Comparison of ENCODE assay signal across 7 cellular contexts in the genomic region with DNA sequence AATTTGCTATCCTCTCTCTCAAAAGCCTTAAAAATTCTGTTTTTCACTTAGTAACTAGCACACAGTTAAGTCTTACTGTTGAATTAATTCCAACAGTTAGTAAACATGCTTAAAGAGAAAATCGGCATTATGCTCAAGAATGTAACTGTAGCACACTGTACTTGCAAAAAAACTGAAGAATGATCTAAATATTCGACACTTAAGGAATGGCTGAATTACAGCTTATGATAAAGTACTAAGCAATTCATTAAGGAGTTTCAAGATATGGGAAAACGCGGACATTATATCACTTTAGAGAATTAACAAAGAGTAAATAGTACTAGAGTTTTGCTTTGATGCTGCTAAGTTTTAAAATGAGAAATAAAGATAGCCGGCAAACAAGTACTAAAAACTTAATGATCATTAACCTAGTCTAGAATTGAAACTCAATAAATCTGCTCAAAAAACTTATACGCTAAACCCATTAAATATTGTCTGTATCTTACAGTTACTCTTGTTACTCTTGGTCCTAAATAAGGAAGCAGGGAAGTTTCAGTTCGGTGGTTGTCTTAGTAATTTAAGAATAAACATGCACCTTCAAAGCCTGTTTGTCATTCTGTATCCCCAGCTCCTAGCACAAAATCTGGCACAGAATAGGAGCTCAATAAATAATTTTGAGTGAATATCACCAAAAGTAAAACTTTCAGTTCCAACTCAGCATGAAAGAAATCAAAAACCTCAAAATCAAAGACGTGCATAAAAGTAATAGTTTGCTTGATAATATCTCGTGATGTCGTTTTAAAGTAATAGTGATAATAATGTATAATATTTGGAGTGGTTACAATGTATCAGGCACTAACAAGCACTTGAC. TPM values are rescaled to one million over a fixed set of nuclear protein-coding genes. Genes with fewer than 3 reads are reported as not detected.
DNase-seq lines count a peak whose midpoint lies in the region; TF ChIP-seq lines count a peak whose summit lies in the region.

No MANE protein-coding gene starts in this region.

- peaks cover 4 to 14% of the 10 kb centered on the region in 2 donors for H3K4me1 ChIP-seq in duodenal mucosa (ENCODE audit: control insufficient read depth in 1 of 2, insufficient read depth in 2 of 2, low read length in 2 of 2)

- TF ChIP-seq CTCF in neural cell (IDR thresholded peaks at IDR 0.05; ENCODE audit: poor library complexity, severe bottlenecking): no peak

- no peak for TF ChIP-seq RAD21 in neural cell (conservative IDR thresholded peaks at IDR 0.05)

- TF ChIP-seq EP300 in neural cell (conservative IDR thresholded peaks at IDR 0.05; ENCODE audit: poor library complexity, severe bottlenecking): no peak

- H3K4me3 ChIP-seq in H7 (ENCODE audit: insufficient read depth, low read depth, low read length) (peak overlapping the region; percentile 66; the same call in 1 of the 2 replicates), duodenal mucosa (ENCODE audit: low read depth in 1 of 2, low read length in 2 of 2) (peak overlapping the region; percentile 91 to 93), neural cell (ENCODE audit: low read length) (peak overlapping the region; percentile 81)

- H3K9ac ChIP-seq in duodenal mucosa (ENCODE audit: low read depth in 1 of 2, low read length in 2 of 2) (peak overlapping the region; percentile 80 to 83), neural cell (ENCODE audit: low read length) (peak overlapping the region; percentile 92)

- no peaks in the 10 kb centered on the region for H4K20me1 ChIP-seq in neural cell (ENCODE audit: insufficient read depth)

- H3K27me3 ChIP-seq in H7 (ENCODE audit: control insufficient read depth, insufficient read depth, low read length) (no peaks in the 10 kb centered on the region), duodenal mucosa (ENCODE audit: control insufficient read depth in 1 of 2, insufficient read depth in 2 of 2, low read length in 2 of 2) (no peaks in the 10 kb centered on the region), neural cell (ENCODE audit: insufficient read depth, low read depth, low read length) (no peaks in the 10 kb centered on the region)

- H3K27ac ChIP-seq in duodenal mucosa (ENCODE audit: low read depth, low read length) (peak overlapping the region; percentile 92), neural cell (ENCODE audit: low read length) (peak overlapping the region; percentile 95)

- H3K9me2 ChIP-seq in neural cell (ENCODE audit: insufficient read depth, low read length): no peaks in the 10 kb centered on the region

- H3K79me2 ChIP-seq in neural cell (replicated peaks; ENCODE audit: insufficient read depth, low read length): peaks cover 29% of the 10 kb centered on the region

- H3K9me3 ChIP-seq in duodenal mucosa (ENCODE audit: control insufficient read depth in 1 of 2, low read length in 2 of 2): no peaks in the 10 kb centered on the region
- H3K9me3 ChIP-seq in neural cell (ENCODE audit: low read length): no peaks in the 10 kb centered on the region

- DNase-seq in H7: no peak
- DNase-seq in OCI-M1 (lab: John Stamatoyannopoulos, UW): peak; percentile 49
- DNase-seq in T1000 (lab: John Stamatoyannopoulos, UW): no peak
- no peak for DNase-seq in NCI-H1105 treated with DMSO at 0.1 percent for 48 hours (lab: John Stamatoyannopoulos, UW)
- DNase-seq in glomerular visceral epithelial cell (ENCODE audit: extremely low spot score): no peak

- H2AFZ ChIP-seq in neural cell (ENCODE audit: low read depth, low read length): no peak overlapping the region

- H3F3A ChIP-seq in neural cell (ENCODE audit: insufficient read depth, low read length, poor library complexity, severe bottlenecking): peaks cover 4% of the 10 kb centered on the region

- peak overlapping the region; percentile 70 for H3K4me2 ChIP-seq in neural cell (ENCODE audit: low read length)

- H3K36me3 ChIP-seq in H7 (replicated peaks; ENCODE audit: control insufficient read depth, insufficient read depth, low read length) (no peaks in the 10 kb centered on the region), duodenal mucosa (ENCODE audit: control insufficient read depth in 1 of 2, insufficient read depth in 2 of 2, low read length in 2 of 2) (no peaks in the 10 kb centered on the region), neural cell (ENCODE audit: insufficient read depth, low read length) (no peaks in the 10 kb centered on the region)

TF ChIP-seq in neural cell, 6 proteins besides CTCF, POLR2A, EP300 and RAD21:
- no peak for TF ChIP-seq SMC3 (conservative IDR thresholded peaks at IDR 0.05; ENCODE audit: poor library complexity)
- TF ChIP-seq MXI1 (conservative IDR thresholded peaks at IDR 0.05; ENCODE audit: poor library complexity, severe bottlenecking): no peak
- TF ChIP-seq, protein P1, sequence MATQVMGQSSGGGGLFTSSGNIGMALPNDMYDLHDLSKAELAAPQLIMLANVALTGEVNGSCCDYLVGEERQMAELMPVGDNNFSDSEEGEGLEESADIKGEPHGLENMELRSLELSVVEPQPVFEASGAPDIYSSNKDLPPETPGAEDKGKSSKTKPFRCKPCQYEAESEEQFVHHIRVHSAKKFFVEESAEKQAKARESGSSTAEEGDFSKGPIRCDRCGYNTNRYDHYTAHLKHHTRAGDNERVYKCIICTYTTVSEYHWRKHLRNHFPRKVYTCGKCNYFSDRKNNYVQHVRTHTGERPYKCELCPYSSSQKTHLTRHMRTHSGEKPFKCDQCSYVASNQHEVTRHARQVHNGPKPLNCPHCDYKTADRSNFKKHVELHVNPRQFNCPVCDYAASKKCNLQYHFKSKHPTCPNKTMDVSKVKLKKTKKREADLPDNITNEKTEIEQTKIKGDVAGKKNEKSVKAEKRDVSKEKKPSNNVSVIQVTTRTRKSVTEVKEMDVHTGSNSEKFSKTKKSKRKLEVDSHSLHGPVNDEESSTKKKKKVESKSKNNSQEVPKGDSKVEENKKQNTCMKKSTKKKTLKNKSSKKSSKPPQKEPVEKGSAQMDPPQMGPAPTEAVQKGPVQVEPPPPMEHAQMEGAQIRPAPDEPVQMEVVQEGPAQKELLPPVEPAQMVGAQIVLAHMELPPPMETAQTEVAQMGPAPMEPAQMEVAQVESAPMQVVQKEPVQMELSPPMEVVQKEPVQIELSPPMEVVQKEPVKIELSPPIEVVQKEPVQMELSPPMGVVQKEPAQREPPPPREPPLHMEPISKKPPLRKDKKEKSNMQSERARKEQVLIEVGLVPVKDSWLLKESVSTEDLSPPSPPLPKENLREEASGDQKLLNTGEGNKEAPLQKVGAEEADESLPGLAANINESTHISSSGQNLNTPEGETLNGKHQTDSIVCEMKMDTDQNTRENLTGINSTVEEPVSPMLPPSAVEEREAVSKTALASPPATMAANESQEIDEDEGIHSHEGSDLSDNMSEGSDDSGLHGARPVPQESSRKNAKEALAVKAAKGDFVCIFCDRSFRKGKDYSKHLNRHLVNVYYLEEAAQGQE (IDR thresholded peaks at IDR 0.05; ENCODE audit: borderline replicate concordance): no peak
- TF ChIP-seq EZH2 (IDR thresholded peaks at IDR 0.05; ENCODE audit: borderline replicate concordance, insufficient read depth, low read length, poor library complexity, severe bottlenecking): no peak
- no peak for TF ChIP-seq POLR2AphosphoS5 (IDR thresholded peaks at IDR 0.05)
- no peak for TF ChIP-seq TAF1 (IDR thresholded peaks at IDR 0.05; ENCODE audit: low read depth)

RNA-seq across cellular contexts. Expression of gene TRDMT1, which starts 1.2 kb away (rescaled TPM):
- 8.0 and 8.6 TPM in 2 replicates for total RNA-seq in H7 (2014; rRNA removed; shearing (Covaris generic))
- polyA plus RNA-seq in neural cell: 21.7 and 25.4 TPM in 2 replicates
- 61.8 and 77.3 TPM in 2 replicates for polyA minus RNA-seq in neural cell

RNA-seq across cellular contexts. Expression of gene VIM, which starts 27.8 kb away (rescaled TPM):
- total RNA-seq in H7 (2014; rRNA removed; shearing (Covaris generic)): 1,966 TPM in 2 replicates
- polyA plus RNA-seq in neural cell: 152 and 170 TPM in 2 replicates
- 155 and 162 TPM in 2 replicates for polyA minus RNA-seq in neural cell
